In the genomic region with DNA sequence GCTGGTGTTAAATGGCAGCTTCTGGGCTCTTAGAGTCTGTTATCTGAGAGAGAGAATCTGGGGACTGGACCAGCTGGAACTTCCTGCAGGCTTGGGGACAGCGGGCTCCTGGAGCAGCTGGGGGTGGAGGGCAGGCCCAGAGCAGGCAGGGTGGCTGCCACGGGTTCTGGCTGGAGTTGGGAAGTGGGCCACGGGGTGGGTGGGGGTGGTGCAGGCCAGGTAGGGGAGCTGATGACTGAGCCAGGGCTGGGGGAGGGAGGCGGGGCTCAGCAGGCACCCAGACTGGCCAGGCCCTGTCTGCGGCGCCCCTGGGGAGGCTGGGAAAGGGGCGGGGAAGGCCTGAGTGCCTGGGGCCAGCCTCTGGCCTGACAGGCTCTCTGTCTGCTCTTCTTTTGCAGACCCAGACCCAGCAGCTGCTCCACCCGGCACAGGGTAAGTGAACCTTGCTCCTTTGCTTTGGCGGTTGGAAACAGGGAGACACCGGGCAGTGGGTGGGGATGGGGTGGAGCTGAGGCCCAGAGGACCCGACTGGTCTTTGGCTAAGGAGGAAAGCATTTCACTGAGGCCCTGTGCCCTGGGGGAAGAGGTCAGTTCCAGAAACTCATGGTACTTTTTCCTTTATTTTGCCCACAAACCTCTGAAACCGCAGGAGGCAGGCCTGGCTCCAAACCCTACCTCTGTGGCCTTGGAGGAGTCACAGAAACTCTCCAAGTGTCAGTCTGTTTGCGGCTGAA, we compare ENCODE assay signal across 1 cellular context.
TF ChIP-seq lines count a peak whose summit lies in the region.

No MANE protein-coding gene starts in this region.

TF ChIP-seq in liver, 16 proteins besides CTCF, POLR2A, EP300 and RAD21 (continued from another document):
- TF ChIP-seq HNF4G (IDR thresholded peaks at IDR 0.05) (peak; percentile 87), YY1 (IDR thresholded peaks at IDR 0.05) (peak; percentile 56), RXRA (IDR thresholded peaks at IDR 0.05) (peak; percentile 89 to 90), NR2F2 (IDR thresholded peaks at IDR 0.05) (no peak), FOXA2 (IDR thresholded peaks at IDR 0.05) (peak; percentile 11)
- TF ChIP-seq, protein P1, sequence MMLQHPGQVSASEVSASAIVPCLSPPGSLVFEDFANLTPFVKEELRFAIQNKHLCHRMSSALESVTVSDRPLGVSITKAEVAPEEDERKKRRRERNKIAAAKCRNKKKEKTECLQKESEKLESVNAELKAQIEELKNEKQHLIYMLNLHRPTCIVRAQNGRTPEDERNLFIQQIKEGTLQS (IDR thresholded peaks at IDR 0.05): peak; percentile 57
- TF ChIP-seq, protein P2, sequence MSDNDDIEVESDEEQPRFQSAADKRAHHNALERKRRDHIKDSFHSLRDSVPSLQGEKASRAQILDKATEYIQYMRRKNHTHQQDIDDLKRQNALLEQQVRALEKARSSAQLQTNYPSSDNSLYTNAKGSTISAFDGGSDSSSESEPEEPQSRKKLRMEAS (IDR thresholded peaks at IDR 0.05): peak; percentile 87
